10 cellular contexts compared by ENCODE assay signal in genomic region chr11:112837162-112837826, GRCh38.
DNase-seq lines count a peak whose midpoint lies in the region; ATAC-seq and TF ChIP-seq lines count a peak whose summit lies in the region.
"Had no signal": no experiment of that assay in that cellular context is flagged by ENCODE, and none has a peak within 500 bp of the region (broad histone marks: within the 10 kb centered on the region; RNA-seq: fewer than 3 reads in every experiment).

No MANE protein-coding gene starts in this region.

- no peak overlapping the region for H3K27ac ChIP-seq in GM23338 (ENCODE audit: low read depth)
- H3K27ac ChIP-seq: spleen, thoracic aorta had no signal

- no peaks in the 10 kb centered on the region for H3K36me3 Mint-ChIP-seq in GM23338 (ENCODE audit: low read depth)
- no peaks in the 10 kb centered on the region for H3K36me3 Mint-ChIP-seq in nephron progenitor cell (ENCODE audit: low read depth)

- H3K27ac Mint-ChIP-seq in GM23338 (no peak overlapping the region), nephron progenitor cell (peak overlapping the region; percentile 96)

- no peaks in the 10 kb centered on the region for H3K79me2 ChIP-seq in GM23338 (replicated peaks; ENCODE audit: insufficient read depth)

- H3K27me3 ChIP-seq in GM23338 (ENCODE audit: insufficient read depth): no peaks in the 10 kb centered on the region

- no peak overlapping the region for H2AFZ ChIP-seq in GM23338

- H3K27me3 Mint-ChIP-seq in GM23338 (ENCODE audit: insufficient read depth, low read depth, poor library complexity): peaks cover 8% of the 10 kb centered on the region
- H3K27me3 Mint-ChIP-seq in nephron progenitor cell (ENCODE audit: low read depth, poor library complexity): peaks cover 3% of the 10 kb centered on the region

- no peaks in the 10 kb centered on the region for H3K4me1 ChIP-seq in GM23338 (ENCODE audit: insufficient read depth)
- H3K4me1 ChIP-seq: spleen had no signal

- peak; percentile 83 for ATAC-seq in GM23338
- no peak for ATAC-seq in GM19035 (IDR thresholded peaks at IDR 0.05; ENCODE audit: unreplicated experiment)

- peak; percentile 32 for DNase-seq in GM23338 (ENCODE audit: low spot score)
- peak; percentile 52 for DNase-seq in NCI-H510A treated with DMSO at 0.1 percent for 48 hours (lab: John Stamatoyannopoulos, UW)
- peak; percentile 2 for DNase-seq in choroid plexus epithelial cell (ENCODE audit: low read depth)
- no peak for DNase-seq in nephron progenitor cell
- DNase-seq in stimulated activated CD4-positive, alpha-beta T cell treated with anti-CD3 and anti-CD28 coated beads, Interleukin-4, amount 100 ng/mL, for 24 hours: no peak
- no peak for DNase-seq in activated CD4-positive, CD25-positive, alpha-beta regulatory T cell treated with anti-CD3 and anti-CD28 coated beads, Interleukin-2, amount 50 U/mL, for 72 hours
- DNase-seq: aorta, spleen had no signal

- no peaks in the 10 kb centered on the region for H3K9me2 ChIP-seq in GM23338 (ENCODE audit: insufficient read depth)

- no peak overlapping the region for H3K4me3 ChIP-seq in GM23338
- no peak overlapping the region for H3K4me3 ChIP-seq in choroid plexus epithelial cell (ENCODE audit: low read depth, low read length)
- H3K4me3 ChIP-seq: spleen, thoracic aorta had no signal

- peak; percentile 7 to 61; a peak in 2 of 4 replicates for TF ChIP-seq CTCF in GM23338 (conservative IDR thresholded peaks at IDR 0.05; ENCODE audit: low read depth in 2 of 2)
- TF ChIP-seq CTCF in choroid plexus epithelial cell (conservative IDR thresholded peaks at IDR 0.05; ENCODE audit: low read depth, low read length): no peak
- TF ChIP-seq CTCF in nephron progenitor cell (IDR thresholded peaks at IDR 0.05): no peak

- H3K36me3 ChIP-seq in GM23338 (ENCODE audit: insufficient read depth): no peaks in the 10 kb centered on the region
- H3K36me3 ChIP-seq: spleen, thoracic aorta had no signal

- H3K4me3 Mint-ChIP-seq in GM23338 (no peak overlapping the region), nephron progenitor cell (no peak overlapping the region)

- H4K20me1 ChIP-seq in GM23338 (replicated peaks; ENCODE audit: insufficient read depth): no peaks in the 10 kb centered on the region

- H3F3A ChIP-seq in GM23338 (replicated peaks; ENCODE audit: low read depth): no peaks in the 10 kb centered on the region

- H3K4me1 Mint-ChIP-seq in GM23338: no peaks in the 10 kb centered on the region; the same call in 2 of the 3 replicates
- peaks cover 55% of the 10 kb centered on the region for H3K4me1 Mint-ChIP-seq in nephron progenitor cell

- H3K4me2 ChIP-seq in GM23338: no peak overlapping the region

- H3K9me3 Mint-ChIP-seq in GM23338 (no peaks in the 10 kb centered on the region), nephron progenitor cell (no peaks in the 10 kb centered on the region)

TF ChIP-seq in GM23338, 12 proteins besides CTCF, POLR2A, EP300 and RAD21 (continues in another document):
- TF ChIP-seq ETS1 (IDR thresholded peaks at IDR 0.05): no peak
- no peak for TF ChIP-seq STAT1 (IDR thresholded peaks at IDR 0.05; ENCODE audit: unreplicated experiment)
- no peak for TF ChIP-seq CREB1 (CRISPR knock-in tag; IDR thresholded peaks at IDR 0.05; ENCODE audit: low read depth)
- no peak for TF ChIP-seq ZNF331 (CRISPR knock-in tag; IDR thresholded peaks at IDR 0.05; ENCODE audit: low read depth)
- no peak for TF ChIP-seq REST (IDR thresholded peaks at IDR 0.05; ENCODE audit: unreplicated experiment)
- TF ChIP-seq ZNF114 (CRISPR knock-in tag; IDR thresholded peaks at IDR 0.05): no peak
- TF ChIP-seq ZNF462 (CRISPR knock-in tag; IDR thresholded peaks at IDR 0.05): no peak
- no peak for TF ChIP-seq EZH2phosphoT487 (IDR thresholded peaks at IDR 0.05; ENCODE audit: unreplicated experiment)

Comparison
In these comparisons a context has a peak if more than half of its experiments do, and no peak if none do; other contexts are left out.
1. DNase-seq: peak in GM23338 (single experiment), NCI-H510A treated with DMSO at 0.1 percent for 48 hours (single experiment) and choroid plexus epithelial cell (single experiment); none in nephron progenitor cell (single experiment), stimulated activated CD4-positive, alpha-beta T cell treated with anti-CD3 and anti-CD28 coated beads, Interleukin-4, amount 100 ng/mL, for 24 hours (single experiment) and activated CD4-positive, CD25-positive, alpha-beta regulatory T cell treated with anti-CD3 and anti-CD28 coated beads, Interleukin-2, amount 50 U/mL, for 72 hours (single experiment).
2. CTCF ChIP-seq: peak in GM23338 (2 of 2); none in choroid plexus epithelial cell (single experiment) and nephron progenitor cell (single experiment).